10 cellular contexts compared by ENCODE assay signal in genomic region chr5:63401434-63402046, GRCh38.
DNase-seq lines count a peak whose midpoint lies in the region; ATAC-seq and TF ChIP-seq lines count a peak whose summit lies in the region.
"Had no signal": no experiment of that assay in that cellular context is flagged by ENCODE, and none has a peak within 500 bp of the region (broad histone marks: within the 10 kb centered on the region; RNA-seq: fewer than 3 reads in every experiment).

No MANE protein-coding gene starts in this region.

- H3K36me3 Mint-ChIP-seq in chondrocyte (ENCODE audit: low read depth), result no peaks in the 10 kb centered on the region

- no peak overlapping the region for H3K4me3 ChIP-seq in lower lobe of right lung
- H3K4me3 ChIP-seq: BLaER1 treated with 17β-estradiol and CSF1 and Interleukin-3, amounts not matched to agents 10 nM and 100 nM had no signal

- no peaks in the 10 kb centered on the region for H3K9me3 ChIP-seq in lower lobe of right lung

- DNase-seq in NCI-H1092 treated with DMSO at 0.1 percent for 48 hours (lab: John Stamatoyannopoulos, UW) (peak; percentile 1), NCI-H1092 (lab: John Stamatoyannopoulos, UW) (no peak), chondrocyte (ENCODE audit: low spot score) (peak; percentile 47), lower lobe of right lung (peak; percentile 56)

- H3K27me3 ChIP-seq in lower lobe of right lung (ENCODE audit: low read depth), result no peaks in the 10 kb centered on the region
- H3K27me3 ChIP-seq: BLaER1 treated with 17β-estradiol and CSF1 and Interleukin-3, amounts not matched to agents 10 nM and 100 nM had no signal

- H3K36me3 ChIP-seq in lower lobe of right lung, result no peaks in the 10 kb centered on the region
- H3K36me3 ChIP-seq: BLaER1 treated with 17β-estradiol and CSF1 and Interleukin-3, amounts not matched to agents 10 nM and 100 nM had no signal

- H3K9me3 Mint-ChIP-seq in chondrocyte (ENCODE audit: low read depth), result no peaks in the 10 kb centered on the region
- H3K9me3 Mint-ChIP-seq: dendritic cell treated with granulocyte-macrophage colony-stimulating factor and Interleukin-4, amounts not matched to agents 40 ng/mL and 50 ng/mL, for 4 days had no signal

- no peaks in the 10 kb centered on the region for H3K4me1 ChIP-seq in lower lobe of right lung

- no peak overlapping the region for H3K4me3 Mint-ChIP-seq in chondrocyte (ENCODE audit: unreplicated experiment)
- H3K4me3 Mint-ChIP-seq: dendritic cell treated with granulocyte-macrophage colony-stimulating factor and Interleukin-4, amounts not matched to agents 40 ng/mL and 50 ng/mL, for 4 days had no signal

- H3K27ac ChIP-seq in lower lobe of right lung, result no peak overlapping the region
- H3K27ac ChIP-seq: BLaER1 treated with 17β-estradiol and CSF1 and Interleukin-3, amounts not matched to agents 10 nM and 100 nM had no signal

- no peak overlapping the region for H3K27ac Mint-ChIP-seq in chondrocyte (ENCODE audit: unreplicated experiment)
- H3K27ac Mint-ChIP-seq: dendritic cell treated with granulocyte-macrophage colony-stimulating factor and Interleukin-4, amounts not matched to agents 40 ng/mL and 50 ng/mL, for 4 days had no signal

- H3K4me1 Mint-ChIP-seq in chondrocyte (ENCODE audit: low read depth), result no peaks in the 10 kb centered on the region

- H3K27me3 Mint-ChIP-seq in chondrocyte (ENCODE audit: low read depth), result peaks cover 19% of the 10 kb centered on the region
- H3K27me3 Mint-ChIP-seq: dendritic cell treated with granulocyte-macrophage colony-stimulating factor and Interleukin-4, amounts not matched to agents 40 ng/mL and 50 ng/mL, for 4 days had no signal

- TF ChIP-seq CTCF in chondrocyte (IDR thresholded peaks at IDR 0.05) (peak; percentile 92), lower lobe of right lung (IDR thresholded peaks at IDR 0.05) (peak; percentile 70)

- peak; percentile 81 for ATAC-seq in GM19452 (IDR thresholded peaks at IDR 0.05; ENCODE audit: unreplicated experiment)
- ATAC-seq in HG03565 (IDR thresholded peaks at IDR 0.05; ENCODE audit: unreplicated experiment), result peak; percentile 95
- ATAC-seq in lower lobe of right lung, result peak; percentile 72 to 92
- ATAC-seq in HG03460 (IDR thresholded peaks at IDR 0.05; ENCODE audit: unreplicated experiment), result no peak

- intact Hi-C loops in lower lobe of right lung (cut with DNase I), result no loop called here

TF ChIP-seq in PFSK-1, 5 proteins besides CTCF, POLR2A, EP300 and RAD21:
- TF ChIP-seq POLR2AphosphoS5 (IDR thresholded peaks at IDR 0.05; ENCODE audit: low read depth, low read length) (no peak), REST (IDR thresholded peaks at IDR 0.05; ENCODE audit: insufficient read depth in 1 of 2, low read depth in 2 of 2, low read length in 2 of 2) (peak; percentile 43 to 76; a peak in 3 of 4 replicates)
